Comparison of ENCODE assay signal across 5 cellular contexts in the genomic region with DNA sequence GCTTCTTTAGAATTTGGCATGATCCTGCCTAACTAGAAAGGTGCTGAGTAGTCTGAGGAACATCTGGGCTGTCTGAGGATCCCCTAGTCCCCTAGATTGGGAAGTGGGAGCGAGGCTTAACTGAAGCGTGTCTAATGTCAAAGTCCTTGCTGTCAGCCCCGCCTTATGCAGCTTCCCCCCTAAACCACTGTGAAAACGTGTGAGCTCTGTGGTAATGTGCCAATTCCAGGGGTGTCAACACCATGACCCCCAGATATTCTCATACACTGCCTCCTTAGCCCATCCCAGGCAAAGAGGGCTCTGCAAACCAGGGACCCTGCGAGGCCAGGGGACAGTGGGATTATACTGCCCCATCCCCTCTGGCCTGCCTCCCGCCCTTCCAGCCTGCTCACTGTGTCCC. TPM values are rescaled to one million over a fixed set of nuclear protein-coding genes. Genes with fewer than 3 reads are reported as not detected.
"Had no signal": no experiment of that assay in that cellular context is flagged by ENCODE, and none has a peak within 500 bp of the region (broad histone marks: within the 10 kb centered on the region; RNA-seq: fewer than 3 reads in every experiment).

No MANE protein-coding gene starts in this region.

RNA-seq across cellular contexts. Expression of a gene that starts 21.1 kb away (rescaled TPM):
- total RNA-seq: neural crest cell, osteocyte, progenitor cell of endocrine pancreas, smooth muscle cell had no signal
- polyA plus RNA-seq: neural cell had no signal
